In genomic region chr7:79458796-79459195, GRCh38 we compare ENCODE assay signal across 31 cellular contexts. TPM values are rescaled to one million over a fixed set of nuclear protein-coding genes. Genes with fewer than 3 reads are reported as not detected.
DNase-seq lines count a peak whose midpoint lies in the region; ATAC-seq and TF ChIP-seq lines count a peak whose summit lies in the region.
"Had no signal": no experiment of that assay in that cellular context is flagged by ENCODE, and none has a peak within 500 bp of the region (broad histone marks: within the 10 kb centered on the region; RNA-seq: fewer than 3 reads in every experiment).

No MANE protein-coding gene starts in this region.

- no peaks in the 10 kb centered on the region for H3K9me3 Mint-ChIP-seq in activated T-helper 1 cell treated with anti-CD3 and anti-CD28 coated beads, Interleukin-12 subunit alpha, Interleukin-12 subunit beta, Interleukin-2, Interleukin-4 antibody, amounts not matched to agents 30 ng/mL and 10 ng/mL and 1 ng/mL, durations not matched to agents 14 hours and 24 hours and 36 hours
- H3K9me3 Mint-ChIP-seq: activated CD8-positive, alpha-beta T cell treated with anti-CD3 and anti-CD28 coated beads for 36 hours; activated T-helper 17 cell treated with anti-CD3 and anti-CD28 coated beads, Interleukin-2, amount 50 U/mL, for 72 hours; mesothelial cell of epicardium; stimulated activated naive B cell treated with anti-CD40 and anti-IgM and Interleukin-4, amounts not matched to agents 10 μg/mL and 1 μg/mL and 100 μg/mL, for 72 hours had no signal

- H3K9me2 ChIP-seq in GM23248 (ENCODE audit: insufficient read depth), result no peaks in the 10 kb centered on the region

- in situ Hi-C loops in GM23248 (cut with MboI), result no loop called here
- in situ Hi-C loops in HAP-1 (cut with MboI; ENCODE audit: low sequenced_read_pairs), result no loop called here

- no peaks in the 10 kb centered on the region for H3K36me3 Mint-ChIP-seq in activated T-helper 1 cell treated with anti-CD3 and anti-CD28 coated beads, Interleukin-12 subunit alpha, Interleukin-12 subunit beta, Interleukin-2, Interleukin-4 antibody, amounts not matched to agents 30 ng/mL and 10 ng/mL and 1 ng/mL, durations not matched to agents 14 hours and 24 hours and 36 hours (ENCODE audit: low read depth)
- H3K36me3 Mint-ChIP-seq: naive thymus-derived CD8-positive, alpha-beta T cell; stimulated activated naive B cell treated with anti-CD40 and anti-IgM and Interleukin-4, amounts not matched to agents 10 μg/mL and 1 μg/mL and 100 μg/mL, for 72 hours had no signal

- no peak overlapping the region for H3K4me3 Mint-ChIP-seq in activated T-helper 1 cell treated with anti-CD3 and anti-CD28 coated beads, Interleukin-12 subunit alpha, Interleukin-12 subunit beta, Interleukin-2, Interleukin-4 antibody, amounts not matched to agents 30 ng/mL and 10 ng/mL and 1 ng/mL, durations not matched to agents 14 hours and 24 hours and 36 hours
- H3K4me3 Mint-ChIP-seq: activated CD8-positive, alpha-beta T cell treated with anti-CD3 and anti-CD28 coated beads for 36 hours; activated T-helper 17 cell treated with anti-CD3 and anti-CD28 coated beads, Interleukin-2, amount 50 U/mL, for 72 hours; mesothelial cell of epicardium; naive thymus-derived CD8-positive, alpha-beta T cell; stimulated activated naive B cell treated with anti-CD40 and anti-IgM and Interleukin-4, amounts not matched to agents 10 μg/mL and 1 μg/mL and 100 μg/mL, for 72 hours had no signal

- no peaks in the 10 kb centered on the region for H4K20me1 ChIP-seq in GM23248 (ENCODE audit: insufficient read depth)
- H4K20me1 ChIP-seq: BLaER1 had no signal

- peaks cover 12% of the 10 kb centered on the region for H3K27me3 Mint-ChIP-seq in activated T-helper 1 cell treated with anti-CD3 and anti-CD28 coated beads, Interleukin-12 subunit alpha, Interleukin-12 subunit beta, Interleukin-2, Interleukin-4 antibody, amounts not matched to agents 30 ng/mL and 10 ng/mL and 1 ng/mL, durations not matched to agents 14 hours and 24 hours and 36 hours (ENCODE audit: insufficient read depth)
- H3K27me3 Mint-ChIP-seq: activated T-helper 17 cell treated with anti-CD3 and anti-CD28 coated beads, Interleukin-2, amount 50 U/mL, for 72 hours had no signal

- no peak for TF ChIP-seq CTCF in ascending aorta (IDR thresholded peaks at IDR 0.05)
- TF ChIP-seq CTCF in thoracic aorta (IDR thresholded peaks at IDR 0.05), result no peak

- H3K27ac Mint-ChIP-seq in activated T-helper 1 cell treated with anti-CD3 and anti-CD28 coated beads, Interleukin-12 subunit alpha, Interleukin-12 subunit beta, Interleukin-2, Interleukin-4 antibody, amounts not matched to agents 30 ng/mL and 10 ng/mL and 1 ng/mL, durations not matched to agents 14 hours and 24 hours and 36 hours, result no peak overlapping the region
- H3K27ac Mint-ChIP-seq: activated CD8-positive, alpha-beta T cell treated with anti-CD3 and anti-CD28 coated beads for 36 hours; activated T-helper 17 cell treated with anti-CD3 and anti-CD28 coated beads, Interleukin-2, amount 50 U/mL, for 72 hours; naive thymus-derived CD8-positive, alpha-beta T cell; stimulated activated naive B cell treated with anti-CD40 and anti-IgM and Interleukin-4, amounts not matched to agents 10 μg/mL and 1 μg/mL and 100 μg/mL, for 72 hours had no signal

- H3K4me1 ChIP-seq in GM23248 (ENCODE audit: insufficient read depth) (peaks cover 45% of the 10 kb centered on the region), ascending aorta (peaks cover 4 to 23% of the 10 kb centered on the region in 2 donors), thoracic aorta (ENCODE audit: control insufficient read depth in 1 of 2, low read depth in 2 of 2) (peaks cover 10 to 52% of the 10 kb centered on the region in 2 donors), HAP-1 (peaks cover 10% of the 10 kb centered on the region)
- H3K4me1 ChIP-seq: BLaER1, SJCRH30 had no signal

- no peak overlapping the region for H2AFZ ChIP-seq in GM23248

- ATAC-seq in thoracic aorta (ENCODE audit: insufficient number of reproducible peaks, low FRiP score, low read depth), result no peak
- ATAC-seq in HG03108 (IDR thresholded peaks at IDR 0.05; ENCODE audit: unreplicated experiment), result no peak
- ATAC-seq: activated CD8-positive, alpha-beta T cell treated with anti-CD3 and anti-CD28 coated beads for 36 hours; activated T-helper 17 cell treated with anti-CD3 and anti-CD28 coated beads, Interleukin-2, amount 50 U/mL, for 72 hours; HepG2; left ventricle myocardium superior; naive thymus-derived CD8-positive, alpha-beta T cell; stimulated activated naive B cell treated with anti-CD40 and anti-IgM and Interleukin-4, amounts not matched to agents 10 μg/mL and 1 μg/mL and 100 μg/mL, for 72 hours had no signal

- H3K9me3 ChIP-seq in GM23248 (ENCODE audit: low read depth) (no peaks in the 10 kb centered on the region), ascending aorta (no peaks in the 10 kb centered on the region), thoracic aorta (no peaks in the 10 kb centered on the region), HAP-1 (no peaks in the 10 kb centered on the region)
- H3K9me3 ChIP-seq: sigmoid colon, SJCRH30, uterus had no signal

- DNase-seq in GM23248, result peak; percentile 62
- DNase-seq in ascending aorta (ENCODE audit: low spot score in 2 of 2), result no peak
- peak; percentile 41 for DNase-seq in iris pigment epithelial cell (ENCODE audit: low read depth)
- no peak for DNase-seq in thoracic aorta (ENCODE audit: low spot score)
- no peak for DNase-seq in activated T-helper 1 cell treated with anti-CD3 and anti-CD28 coated beads, Interleukin-12 subunit alpha, Interleukin-12 subunit beta, Interleukin-2, Interleukin-4 antibody, amounts not matched to agents 30 ng/mL and 10 ng/mL and 1 ng/mL, durations not matched to agents 14 hours and 24 hours and 36 hours (ENCODE audit: low spot score)
- DNase-seq in HAP-1 (ENCODE audit: low spot score in 2 of 2), result no peak
- DNase-seq in activated CD8-positive, alpha-beta memory T cell treated with anti-CD3 and anti-CD28 coated beads for 24 hours, result no peak
- DNase-seq: ACHN; activated CD8-positive, alpha-beta T cell treated with anti-CD3 and anti-CD28 coated beads for 36 hours; activated naive CD4-positive, alpha-beta T cell treated with anti-CD3 and anti-CD28 coated beads, Interleukin-2, amount 50 U/mL, for 16 hours; amygdala; DMS 273 treated with DMSO at 0.1 percent for 48 hours; H7; Karpas-422; kidney; left ventricle myocardium superior; naive thymus-derived CD8-positive, alpha-beta T cell; NCI-H1436 treated with DMSO at 0.1 percent for 48 hours; NCI-H446; occipital lobe; RPMI8226; sigmoid colon; SJCRH30; stimulated activated naive B cell treated with anti-CD40 and anti-IgM and Interleukin-4, amounts not matched to agents 10 μg/mL and 1 μg/mL and 100 μg/mL, for 72 hours; SW 1271; uterus had no signal

- peaks cover 76% of the 10 kb centered on the region for H3K79me2 ChIP-seq in GM23248 (ENCODE audit: insufficient read depth)

- intact Hi-C loops in ascending aorta (cut with DNase I), result loop anchor here (5.0 to 10.0 kb wide), 3 partner anchors 676 to 1921 kb away; partner anchors contain the start of genes GNAI1 and PTPN12
- intact Hi-C loops in activated T-helper 1 cell treated with anti-CD3 and anti-CD28 coated beads, Interleukin-12 subunit alpha, Interleukin-12 subunit beta, Interleukin-2, Interleukin-4 antibody, amounts not matched to agents 30 ng/mL and 10 ng/mL and 1 ng/mL, durations not matched to agents 14 hours and 24 hours and 36 hours (cut with micrococcal nuclease), result no loop called here

- peak overlapping the region; percentile 44 for H3K9ac ChIP-seq in GM23248
- H3K9ac ChIP-seq: BLaER1 had no signal

- H3K4me2 ChIP-seq in GM23248 (ENCODE audit: unreplicated experiment), result peak overlapping the region; percentile 61
- H3K4me2 ChIP-seq: BLaER1 had no signal

- H3K27ac ChIP-seq in GM23248 (peak overlapping the region; percentile 68), ascending aorta (peak overlapping the region; percentile 67 to 76), thoracic aorta (peak overlapping the region; percentile 68 to 72)
- H3K27ac ChIP-seq: BLaER1, SJCRH30, uterus had no signal

- H3K4me1 Mint-ChIP-seq in activated T-helper 1 cell treated with anti-CD3 and anti-CD28 coated beads, Interleukin-12 subunit alpha, Interleukin-12 subunit beta, Interleukin-2, Interleukin-4 antibody, amounts not matched to agents 30 ng/mL and 10 ng/mL and 1 ng/mL, durations not matched to agents 14 hours and 24 hours and 36 hours (ENCODE audit: low read depth), result no peaks in the 10 kb centered on the region
- H3K4me1 Mint-ChIP-seq: activated T-helper 17 cell treated with anti-CD3 and anti-CD28 coated beads, Interleukin-2, amount 50 U/mL, for 72 hours had no signal

- H3K36me3 ChIP-seq in GM23248 (ENCODE audit: low read depth) (peaks cover 11% of the 10 kb centered on the region; the same call in 1 of the 2 replicates), ascending aorta (no peaks in the 10 kb centered on the region), thoracic aorta (no peaks in the 10 kb centered on the region), HAP-1 (replicated peaks) (no peaks in the 10 kb centered on the region)
- H3K36me3 ChIP-seq: BLaER1, SJCRH30, uterus had no signal

- H3K4me3 ChIP-seq in GM23248, result peak overlapping the region; percentile 12; the same call in 1 of the 2 replicates
- H3K4me3 ChIP-seq in ascending aorta, result no peak overlapping the region
- peak overlapping the region; percentile 18 for H3K4me3 ChIP-seq in thoracic aorta
- no peak overlapping the region for H3K4me3 ChIP-seq in HAP-1
- H3K4me3 ChIP-seq: BLaER1, sigmoid colon, SJCRH30, uterus had no signal

- H3K27me3 ChIP-seq in GM23248 (replicated peaks; ENCODE audit: insufficient read depth), result no peaks in the 10 kb centered on the region
- H3K27me3 ChIP-seq in ascending aorta, result no peaks in the 10 kb centered on the region
- H3K27me3 ChIP-seq in thoracic aorta (replicated peaks; ENCODE audit: insufficient read depth), result no peaks in the 10 kb centered on the region
- no peaks in the 10 kb centered on the region for H3K27me3 ChIP-seq in HAP-1 (ENCODE audit: low read depth)
- H3K27me3 ChIP-seq: BLaER1, sigmoid colon, SJCRH30, uterus had no signal

- peaks cover 33% of the 10 kb centered on the region for H3F3A ChIP-seq in GM23248 (ENCODE audit: insufficient read depth)

RNA-seq across cellular contexts. Expression of gene MAGI2, which starts 5.3 kb away (rescaled TPM):
- total RNA-seq in GM23248 (2014; rRNA removed; shearing (Covaris generic)), result 4.1 and 8.1 TPM in 2 replicates
- 2.2 and 3.5 TPM in 2 replicates for polyA plus RNA-seq in GM23248 (2016; fragmentation: Nextera tagmentation; extraction: Ambion mirVana)
- total RNA-seq in ascending aorta (4.0 TPM), thoracic aorta (10 to 100 TPM; 18.3 to 31.8 TPM)
- total RNA-seq in activated T-helper 1 cell treated with anti-CD3 and anti-CD28 coated beads, Interleukin-12 subunit alpha, Interleukin-12 subunit beta, Interleukin-2, Interleukin-4 antibody, amounts not matched to agents 30 ng/mL and 10 ng/mL and 1 ng/mL, durations not matched to agents 14 hours and 24 hours and 36 hours, result 0.10 and 0.17 TPM in 2 replicates

Comparison
In these comparisons a context has a peak if more than half of its experiments do, and no peak if none do; other contexts are left out.
1. DNase-seq: peak in GM23248 (single experiment) and iris pigment epithelial cell (single experiment); none in ascending aorta (0 of 2), thoracic aorta (single experiment), activated T-helper 1 cell treated with anti-CD3 and anti-CD28 coated beads, Interleukin-12 subunit alpha, Interleukin-12 subunit beta, Interleukin-2, Interleukin-4 antibody, amounts not matched to agents 30 ng/mL and 10 ng/mL and 1 ng/mL, durations not matched to agents 14 hours and 24 hours and 36 hours (single experiment), HAP-1 (0 of 2) and activated CD8-positive, alpha-beta memory T cell treated with anti-CD3 and anti-CD28 coated beads for 24 hours (single experiment).
2. H3K4me3 ChIP-seq: peak in GM23248 (single experiment) and thoracic aorta (single experiment); none in ascending aorta (0 of 2) and HAP-1 (single experiment).
3. Peak in every context shown above with its lines, with median percentiles within 50 percentile points of each other: H3K27ac ChIP-seq.